ENCODE assay signal across 35 cellular contexts in genomic region chr1:3005771-3006170, GRCh38. TPM values are rescaled to one million over a fixed set of nuclear protein-coding genes. Genes with fewer than 3 reads are reported as not detected.
"Had no signal": no experiment of that assay in that cellular context is flagged by ENCODE, and none has a peak within 500 bp of the region (broad histone marks: within the 10 kb centered on the region; RNA-seq: fewer than 3 reads in every experiment).

No MANE protein-coding gene starts in this region.

- H3K4me3 ChIP-seq: coronary artery, esophagus muscularis mucosa, gastroesophageal sphincter, heart left ventricle, hepatocyte, left lung, neural progenitor cell, right atrium auricular region, skin epidermis, spleen, testis, vagina had no signal

- H3K27ac ChIP-seq: esophagus muscularis mucosa, foreskin keratinocyte, gastroesophageal sphincter, heart left ventricle, hepatocyte, left lung, neural progenitor cell, parathyroid adenoma, right atrium auricular region, skin epidermis, spleen, testis, vagina had no signal

- H3K9me3 ChIP-seq: testis, vagina had no signal

- H3K4me1 Mint-ChIP-seq: naive thymus-derived CD4-positive, alpha-beta T cell; nephron; neural progenitor cell; stimulated activated memory B cell treated with anti-CD40 and anti-IgM and Interleukin-4, amounts not matched to agents 10 μg/mL and 1 μg/mL and 100 μg/mL, for 72 hours had no signal

- ATAC-seq: foreskin keratinocyte; gastroesophageal sphincter; heart left ventricle; left lung; naive thymus-derived CD4-positive, alpha-beta T cell; stimulated activated memory B cell treated with anti-CD40 and anti-IgM and Interleukin-4, amounts not matched to agents 10 μg/mL and 1 μg/mL and 100 μg/mL, for 72 hours; stimulated activated naive CD8-positive, alpha-beta T cell treated with anti-CD3 and anti-CD28 coated beads, Interleukin-15, Interleukin-2, amounts not matched to agents 100 U/mL and 50 U/mL, for 24 hours had no signal

- H3K4me1 ChIP-seq: esophagus muscularis mucosa, foreskin keratinocyte, gastroesophageal sphincter, heart left ventricle, left lung, neural progenitor cell, parathyroid adenoma, right atrium auricular region, testis, vagina had no signal

- H3K27ac Mint-ChIP-seq: nephron; neural progenitor cell; progenitor cell of endocrine pancreas; stimulated activated memory B cell treated with anti-CD40 and anti-IgM and Interleukin-4, amounts not matched to agents 10 μg/mL and 1 μg/mL and 100 μg/mL, for 72 hours had no signal

- H3K27me3 Mint-ChIP-seq: progenitor cell of endocrine pancreas had no signal

- H3K36me3 Mint-ChIP-seq: neural progenitor cell had no signal

- H3K27me3 ChIP-seq: foreskin keratinocyte, hepatocyte, neural progenitor cell, right atrium auricular region, testis, vagina had no signal

- H3K36me3 ChIP-seq: esophagus muscularis mucosa, gastroesophageal sphincter, heart left ventricle, left lung, neural progenitor cell, right atrium auricular region, spleen, vagina had no signal

- H3K4me3 Mint-ChIP-seq: naive thymus-derived CD4-positive, alpha-beta T cell; nephron; neural progenitor cell; stimulated activated memory B cell treated with anti-CD40 and anti-IgM and Interleukin-4, amounts not matched to agents 10 μg/mL and 1 μg/mL and 100 μg/mL, for 72 hours had no signal

- DNase-seq: dermis blood vessel endothelial cell; effector memory CD4-positive, alpha-beta T cell; foreskin keratinocyte; kidney; mesenchymal stem cell; midbrain; naive thymus-derived CD4-positive, alpha-beta T cell; spleen; stimulated activated CD4-positive, alpha-beta T cell treated with anti-CD3 and anti-CD28 coated beads, Interleukin-4, amount 100 ng/mL, for 4 hours; stimulated activated naive CD8-positive, alpha-beta T cell treated with anti-CD3 and anti-CD28 coated beads, Interleukin-15, Interleukin-2, amounts not matched to agents 100 U/mL and 50 U/mL, for 24 hours; substantia nigra; testis; trophoblast cell had no signal

RNA-seq across cellular contexts. Expression of gene ACTRT2, which starts 15.5 kb away (rescaled TPM):
- total RNA-seq: dermis blood vessel endothelial cell; endothelial cell of umbilical vein; epithelial cell of proximal tubule; esophagus muscularis mucosa; fibroblast of lung; foreskin keratinocyte; gastroesophageal sphincter; heart left ventricle; hepatocyte; kidney; left lung; lower leg skin; lung microvascular endothelial cell; mucosa of gallbladder; naive thymus-derived CD4-positive, alpha-beta T cell; osteoblast; progenitor cell of endocrine pancreas; right atrium auricular region; spleen; ureter; vagina had no signal
